In the genomic region with DNA sequence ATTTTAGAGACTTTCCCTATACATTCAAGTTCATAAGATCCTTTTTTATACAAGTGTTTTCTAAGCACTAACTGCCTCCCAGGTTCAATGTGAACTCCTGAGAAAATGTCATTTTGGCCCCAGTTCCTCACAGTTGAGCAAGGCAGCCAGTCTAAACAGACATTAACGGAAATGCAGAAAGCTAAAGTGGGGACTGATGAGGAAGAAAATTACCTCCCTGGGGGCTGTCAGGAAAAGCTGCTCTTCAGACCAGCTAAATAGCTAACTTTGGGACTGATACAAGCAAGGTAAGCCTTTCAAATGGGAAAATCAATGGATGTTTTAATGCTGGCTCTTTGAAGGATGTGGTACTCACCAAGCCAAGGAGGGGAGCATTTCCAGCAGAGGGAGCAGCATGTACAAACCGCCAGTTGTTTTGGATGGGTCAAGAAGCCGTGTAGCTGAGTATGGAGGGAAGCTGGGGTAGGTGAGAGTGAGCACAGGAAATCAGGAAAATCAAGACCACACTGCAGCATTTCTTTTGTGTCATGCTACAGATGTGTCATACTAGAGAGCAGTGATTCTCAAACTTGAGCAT, we compare ENCODE assay signal across 1 cellular context.
TF ChIP-seq lines count a peak whose summit lies in the region.

No MANE protein-coding gene starts in this region.

TF ChIP-seq in H1, 55 proteins besides CTCF, POLR2A, EP300 and RAD21:
- TF ChIP-seq TBP (IDR thresholded peaks at IDR 0.05; ENCODE audit: low read depth, low read length) (no peak), CBX8 (IDR thresholded peaks at IDR 0.05; ENCODE audit: borderline replicate concordance, low read depth, low read length) (no peak), JUN (IDR thresholded peaks at IDR 0.05; ENCODE audit: low read depth, low read length) (no peak), EZH2 (IDR thresholded peaks at IDR 0.05; ENCODE audit: low read depth, low read length, severe bottlenecking) (no peak), TAF7 (optimal IDR thresholded peaks at IDR 0.05; ENCODE audit: borderline replicate concordance, low read depth, low read length) (no peak), NANOG (IDR thresholded peaks at IDR 0.05; ENCODE audit: insufficient read depth, low read depth, low read length, poor library complexity, severe bottlenecking) (no peak), HDAC2 (IDR thresholded peaks at IDR 0.05; ENCODE audit: borderline replicate concordance in 1 of 2, low read depth in 2 of 2, low read length in 2 of 2) (no peak), GABPA (IDR thresholded peaks at IDR 0.05; ENCODE audit: borderline replicate concordance, insufficient read depth, low read length) (no peak), TAF1 (IDR thresholded peaks at IDR 0.05; ENCODE audit: low read depth, low read length) (no peak), GTF2F1 (IDR thresholded peaks at IDR 0.05; ENCODE audit: borderline replicate concordance, low read depth, low read length) (no peak), PHF8 (conservative IDR thresholded peaks at IDR 0.05; ENCODE audit: low read depth, low read length) (no peak), SUZ12 (IDR thresholded peaks at IDR 0.05; ENCODE audit: low read length) (no peak)
- TF ChIP-seq, protein P1, sequence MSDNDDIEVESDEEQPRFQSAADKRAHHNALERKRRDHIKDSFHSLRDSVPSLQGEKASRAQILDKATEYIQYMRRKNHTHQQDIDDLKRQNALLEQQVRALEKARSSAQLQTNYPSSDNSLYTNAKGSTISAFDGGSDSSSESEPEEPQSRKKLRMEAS (IDR thresholded peaks at IDR 0.05), result no peak
